In the genomic region with DNA sequence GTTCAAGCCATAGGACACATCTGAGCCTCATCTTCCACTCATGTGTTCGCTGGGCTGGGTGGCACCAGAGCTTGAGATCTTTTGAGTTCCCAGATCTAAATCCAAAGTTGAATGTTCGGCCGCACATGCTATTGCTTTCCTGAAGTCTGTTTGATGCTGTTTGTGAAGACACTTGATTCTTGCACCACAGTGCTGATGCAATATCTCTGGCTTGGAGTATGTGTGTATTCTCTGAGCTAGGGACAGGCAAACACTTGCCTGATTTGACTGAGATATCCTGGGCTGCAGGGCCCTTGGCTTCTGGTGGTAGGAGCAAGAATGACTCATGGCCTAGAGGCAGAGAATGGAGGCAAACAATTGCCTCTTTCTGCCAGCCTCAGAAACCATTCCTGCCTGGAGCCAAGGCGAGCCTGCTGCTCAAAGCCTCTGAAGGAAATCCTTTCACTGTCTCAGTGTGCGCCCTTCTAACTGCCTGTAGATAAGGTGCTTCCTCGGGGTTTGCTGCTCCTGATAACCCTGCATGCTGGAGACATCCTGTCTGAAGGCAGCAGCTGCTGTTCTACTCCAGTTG, we compare ENCODE assay signal across 1 cellular context.
TF ChIP-seq lines count a peak whose summit lies in the region.

No MANE protein-coding gene starts in this region.

TF ChIP-seq in K562, 482 proteins besides CTCF, POLR2A, EP300 and RAD21 (continued from another document and continues in another):
- no peak for TF ChIP-seq ZNF639 (CRISPR knock-in tag; conservative IDR thresholded peaks at IDR 0.05 in 1 of 2, IDR thresholded peaks at IDR 0.05 in 1 of 2)
- TF ChIP-seq CXXC5 (CRISPR knock-in tag; IDR thresholded peaks at IDR 0.05) = peak; percentile 77
- no peak for TF ChIP-seq GATAD2B (IDR thresholded peaks at IDR 0.05; ENCODE audit: borderline replicate concordance)
- peak; percentile 75; the same call in 1 of the 2 replicates for TF ChIP-seq SMARCA4 (IDR thresholded peaks at IDR 0.05)
- peak; percentile 72 for TF ChIP-seq NCOR1 (IDR thresholded peaks at IDR 0.05)
- TF ChIP-seq ZNF146 (CRISPR knock-in tag; IDR thresholded peaks at IDR 0.05; ENCODE audit: unreplicated experiment) = no peak
- TF ChIP-seq CTBP1 (IDR thresholded peaks at IDR 0.05; ENCODE audit: borderline replicate concordance) = peak; percentile 80
- TF ChIP-seq RBM15 (IDR thresholded peaks at IDR 0.05; ENCODE audit: insufficient read depth, low read length) = no peak
- TF ChIP-seq SNRNP70 (optimal IDR thresholded peaks at IDR 0.05; ENCODE audit: low read depth, low read length) = no peak
- no peak for TF ChIP-seq ZNF586 (CRISPR knock-in tag; conservative IDR thresholded peaks at IDR 0.05)
- TF ChIP-seq RCOR1 (IDR thresholded peaks at IDR 0.05; ENCODE audit: borderline replicate concordance in 1 of 2, low read depth in 2 of 2, low read length in 2 of 2) = peak in 1 of 2 experiments; percentile 93; a peak in 2 of 4 replicates
- no peak for TF ChIP-seq ZNF707 (CRISPR knock-in tag; conservative IDR thresholded peaks at IDR 0.05)
- TF ChIP-seq RHOXF2B (CRISPR knock-in tag; conservative IDR thresholded peaks at IDR 0.05) = no peak
- no peak for TF ChIP-seq TAF15 (IDR thresholded peaks at IDR 0.05; ENCODE audit: low read depth, low read length)
- no peak for TF ChIP-seq TAF7 (tag; IDR thresholded peaks at IDR 0.05)
- no peak for TF ChIP-seq ZNF263 (CRISPR knock-in tag; IDR thresholded peaks at IDR 0.05; ENCODE audit: borderline replicate concordance)
- TF ChIP-seq HEY1 (CRISPR knock-in tag; IDR thresholded peaks at IDR 0.05; ENCODE audit: borderline replicate concordance) = no peak
- no peak for TF ChIP-seq ZNF239 (CRISPR knock-in tag; IDR thresholded peaks at IDR 0.05)
- TF ChIP-seq PRMT5 (CRISPR knock-in tag; IDR thresholded peaks at IDR 0.05) = no peak
- TF ChIP-seq ARNT (IDR thresholded peaks at IDR 0.05) = no peak
- no peak for TF ChIP-seq KHSRP (IDR thresholded peaks at IDR 0.05)
- no peak for TF ChIP-seq ZFP1 (CRISPR knock-in tag; IDR thresholded peaks at IDR 0.05)
- no peak for TF ChIP-seq PURB (CRISPR knock-in tag; IDR thresholded peaks at IDR 0.05; ENCODE audit: low read depth)
- TF ChIP-seq, protein P1, sequence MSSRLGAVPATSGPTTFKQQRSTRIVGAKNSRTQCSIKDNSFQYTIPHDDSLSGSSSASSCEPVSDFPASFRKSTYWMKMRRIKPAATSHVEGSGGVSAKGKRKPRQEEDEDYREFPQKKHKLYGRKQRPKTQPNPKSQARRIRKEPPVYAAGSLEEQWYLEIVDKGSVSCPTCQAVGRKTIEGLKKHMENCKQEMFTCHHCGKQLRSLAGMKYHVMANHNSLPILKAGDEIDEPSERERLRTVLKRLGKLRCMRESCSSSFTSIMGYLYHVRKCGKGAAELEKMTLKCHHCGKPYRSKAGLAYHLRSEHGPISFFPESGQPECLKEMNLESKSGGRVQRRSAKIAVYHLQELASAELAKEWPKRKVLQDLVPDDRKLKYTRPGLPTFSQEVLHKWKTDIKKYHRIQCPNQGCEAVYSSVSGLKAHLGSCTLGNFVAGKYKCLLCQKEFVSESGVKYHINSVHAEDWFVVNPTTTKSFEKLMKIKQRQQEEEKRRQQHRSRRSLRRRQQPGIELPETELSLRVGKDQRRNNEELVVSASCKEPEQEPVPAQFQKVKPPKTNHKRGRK (tag; IDR thresholded peaks at IDR 0.05) = no peak
- no peak for TF ChIP-seq RB1 (IDR thresholded peaks at IDR 0.05; ENCODE audit: low read depth)
- TF ChIP-seq NEUROD1 (IDR thresholded peaks at IDR 0.05; ENCODE audit: borderline replicate concordance, low read depth, low read length, partially characterized antibody) = peak; percentile 67
- peak; percentile 65; the same call in 1 of the 2 replicates for TF ChIP-seq JUN (IDR thresholded peaks at IDR 0.05; ENCODE audit: borderline replicate concordance, low read depth, low read length)
- TF ChIP-seq JUN (CRISPR knock-in tag; IDR thresholded peaks at IDR 0.05; ENCODE audit: borderline replicate concordance) = no peak
- TF ChIP-seq, protein P2, sequence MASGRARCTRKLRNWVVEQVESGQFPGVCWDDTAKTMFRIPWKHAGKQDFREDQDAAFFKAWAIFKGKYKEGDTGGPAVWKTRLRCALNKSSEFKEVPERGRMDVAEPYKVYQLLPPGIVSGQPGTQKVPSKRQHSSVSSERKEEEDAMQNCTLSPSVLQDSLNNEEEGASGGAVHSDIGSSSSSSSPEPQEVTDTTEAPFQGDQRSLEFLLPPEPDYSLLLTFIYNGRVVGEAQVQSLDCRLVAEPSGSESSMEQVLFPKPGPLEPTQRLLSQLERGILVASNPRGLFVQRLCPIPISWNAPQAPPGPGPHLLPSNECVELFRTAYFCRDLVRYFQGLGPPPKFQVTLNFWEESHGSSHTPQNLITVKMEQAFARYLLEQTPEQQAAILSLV (tag; IDR thresholded peaks at IDR 0.05) = no peak
- no peak for TF ChIP-seq ZNF212 (CRISPR knock-in tag; IDR thresholded peaks at IDR 0.05)
- TF ChIP-seq TRIM24 (IDR thresholded peaks at IDR 0.05) = peak in 1 of 2 experiments; percentile 73; a peak in 2 of 4 replicates
- TF ChIP-seq PYGO2 (tag; IDR thresholded peaks at IDR 0.05) = no peak
- TF ChIP-seq NR0B1 (IDR thresholded peaks at IDR 0.05; ENCODE audit: partially characterized antibody) = no peak
- TF ChIP-seq MYNN (IDR thresholded peaks at IDR 0.05) = no peak
- TF ChIP-seq MYNN (CRISPR knock-in tag; IDR thresholded peaks at IDR 0.05) = no peak
- TF ChIP-seq ATF1 (CRISPR knock-in tag; IDR thresholded peaks at IDR 0.05) = no peak
- peak; percentile 45 for TF ChIP-seq ATF1 (tag; IDR thresholded peaks at IDR 0.05)
- no peak for TF ChIP-seq ZNF431 (CRISPR knock-in tag; IDR thresholded peaks at IDR 0.05)
- TF ChIP-seq CUX1 (CRISPR knock-in tag; IDR thresholded peaks at IDR 0.05) = no peak
- TF ChIP-seq SMARCE1 (IDR thresholded peaks at IDR 0.05) = no peak
- TF ChIP-seq XRCC3 (IDR thresholded peaks at IDR 0.05) = no peak
- TF ChIP-seq HDAC2 (IDR thresholded peaks at IDR 0.05) = peak; percentile 76; the same call in 1 of the 2 replicates
- no peak for TF ChIP-seq ZC3H4 (CRISPR knock-in tag; IDR thresholded peaks at IDR 0.05; ENCODE audit: borderline replicate concordance)
- TF ChIP-seq SLC30A9 (CRISPR knock-in tag; IDR thresholded peaks at IDR 0.05) = no peak
- no peak for TF ChIP-seq NR3C1 (CRISPR knock-in tag; IDR thresholded peaks at IDR 0.05)
- TF ChIP-seq CHD1 (IDR thresholded peaks at IDR 0.05; ENCODE audit: low read length) = no peak
- peak; percentile 34; the same call in 1 of the 2 replicates for TF ChIP-seq GABPA (tag; conservative IDR thresholded peaks at IDR 0.05; ENCODE audit: low read depth)
- TF ChIP-seq, protein P3, sequence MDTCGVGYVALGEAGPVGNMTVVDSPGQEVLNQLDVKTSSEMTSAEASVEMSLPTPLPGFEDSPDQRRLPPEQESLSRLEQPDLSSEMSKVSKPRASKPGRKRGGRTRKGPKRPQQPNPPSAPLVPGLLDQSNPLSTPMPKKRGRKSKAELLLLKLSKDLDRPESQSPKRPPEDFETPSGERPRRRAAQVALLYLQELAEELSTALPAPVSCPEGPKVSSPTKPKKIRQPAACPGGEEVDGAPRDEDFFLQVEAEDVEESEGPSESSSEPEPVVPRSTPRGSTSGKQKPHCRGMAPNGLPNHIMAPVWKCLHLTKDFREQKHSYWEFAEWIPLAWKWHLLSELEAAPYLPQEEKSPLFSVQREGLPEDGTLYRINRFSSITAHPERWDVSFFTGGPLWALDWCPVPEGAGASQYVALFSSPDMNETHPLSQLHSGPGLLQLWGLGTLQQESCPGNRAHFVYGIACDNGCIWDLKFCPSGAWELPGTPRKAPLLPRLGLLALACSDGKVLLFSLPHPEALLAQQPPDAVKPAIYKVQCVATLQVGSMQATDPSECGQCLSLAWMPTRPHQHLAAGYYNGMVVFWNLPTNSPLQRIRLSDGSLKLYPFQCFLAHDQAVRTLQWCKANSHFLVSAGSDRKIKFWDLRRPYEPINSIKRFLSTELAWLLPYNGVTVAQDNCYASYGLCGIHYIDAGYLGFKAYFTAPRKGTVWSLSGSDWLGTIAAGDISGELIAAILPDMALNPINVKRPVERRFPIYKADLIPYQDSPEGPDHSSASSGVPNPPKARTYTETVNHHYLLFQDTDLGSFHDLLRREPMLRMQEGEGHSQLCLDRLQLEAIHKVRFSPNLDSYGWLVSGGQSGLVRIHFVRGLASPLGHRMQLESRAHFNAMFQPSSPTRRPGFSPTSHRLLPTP (IDR thresholded peaks at IDR 0.05; ENCODE audit: borderline replicate concordance, extremely low read depth, insufficient read length) = no peak
- no peak for TF ChIP-seq KLF6 (CRISPR knock-in tag; IDR thresholded peaks at IDR 0.05; ENCODE audit: borderline replicate concordance)
- TF ChIP-seq BCOR (IDR thresholded peaks at IDR 0.05) = no peak
- TF ChIP-seq HNRNPK (IDR thresholded peaks at IDR 0.05; ENCODE audit: low read depth, low read length, poor library complexity, severe bottlenecking) = no peak
- TF ChIP-seq HCFC1 (IDR thresholded peaks at IDR 0.05; ENCODE audit: low read depth, low read length) = no peak
- no peak for TF ChIP-seq POLR2H (tag; IDR thresholded peaks at IDR 0.05; ENCODE audit: low read depth)
- TF ChIP-seq, protein P4, sequence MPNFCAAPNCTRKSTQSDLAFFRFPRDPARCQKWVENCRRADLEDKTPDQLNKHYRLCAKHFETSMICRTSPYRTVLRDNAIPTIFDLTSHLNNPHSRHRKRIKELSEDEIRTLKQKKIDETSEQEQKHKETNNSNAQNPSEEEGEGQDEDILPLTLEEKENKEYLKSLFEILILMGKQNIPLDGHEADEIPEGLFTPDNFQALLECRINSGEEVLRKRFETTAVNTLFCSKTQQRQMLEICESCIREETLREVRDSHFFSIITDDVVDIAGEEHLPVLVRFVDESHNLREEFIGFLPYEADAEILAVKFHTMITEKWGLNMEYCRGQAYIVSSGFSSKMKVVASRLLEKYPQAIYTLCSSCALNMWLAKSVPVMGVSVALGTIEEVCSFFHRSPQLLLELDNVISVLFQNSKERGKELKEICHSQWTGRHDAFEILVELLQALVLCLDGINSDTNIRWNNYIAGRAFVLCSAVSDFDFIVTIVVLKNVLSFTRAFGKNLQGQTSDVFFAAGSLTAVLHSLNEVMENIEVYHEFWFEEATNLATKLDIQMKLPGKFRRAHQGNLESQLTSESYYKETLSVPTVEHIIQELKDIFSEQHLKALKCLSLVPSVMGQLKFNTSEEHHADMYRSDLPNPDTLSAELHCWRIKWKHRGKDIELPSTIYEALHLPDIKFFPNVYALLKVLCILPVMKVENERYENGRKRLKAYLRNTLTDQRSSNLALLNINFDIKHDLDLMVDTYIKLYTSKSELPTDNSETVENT (CRISPR knock-in tag; IDR thresholded peaks at IDR 0.05) = no peak
- peak; percentile 65 for TF ChIP-seq DPF2 (IDR thresholded peaks at IDR 0.05)
